ENCODE assay signal across 16 cellular contexts in genomic region chr10:132311338-132311939, GRCh38. TPM values are rescaled to one million over a fixed set of nuclear protein-coding genes. Genes with fewer than 3 reads are reported as not detected.
A peak's percentile ranks its signal among the peaks of the same experiment; 100 is the strongest.
DNase-seq lines count a peak whose midpoint lies in the region; ATAC-seq and TF ChIP-seq lines count a peak whose summit lies in the region.
"Had no signal": no experiment of that assay in that cellular context is flagged by ENCODE, and none has a peak within 500 bp of the region (broad histone marks: within the 10 kb centered on the region; RNA-seq: fewer than 3 reads in every experiment).

No MANE protein-coding gene starts in this region.

- 91% methylated on average over 15 of the region's 18 CpGs for WGBS in SK-N-SH (ENCODE audit: low lambda C conversion rate)

- POLR2A ChIA-PET in WTC11 (lab: Charles Lee), result no interaction called here
- POLR2A ChIA-PET in SK-N-SH (lab: Yijun Ruan, JAX), result no interaction called here

- no peaks in the 10 kb centered on the region for H4K20me1 ChIP-seq in SK-N-SH (ENCODE audit: insufficient read depth)

- peaks cover 13% of the 10 kb centered on the region for H3K4me1 Mint-ChIP-seq in WTC11
- no peaks in the 10 kb centered on the region for H3K4me1 Mint-ChIP-seq in activated T-helper 17 cell treated with anti-CD3 and anti-CD28 coated beads, Interleukin-2, amount 50 U/mL, for 72 hours

- ATAC-seq in WTC11, result peak; percentile 14; the same call in 1 of the 2 replicates
- ATAC-seq in HG02840 (IDR thresholded peaks at IDR 0.05; ENCODE audit: low FRiP score, unreplicated experiment), result no peak
- no peak for ATAC-seq in activated T-helper 17 cell treated with anti-CD3 and anti-CD28 coated beads, Interleukin-2, amount 50 U/mL, for 72 hours (replicated peaks)
- ATAC-seq: Panc1 had no signal

- H3K4me2 ChIP-seq in SK-N-SH, result no peak overlapping the region

- H2AFZ ChIP-seq in SK-N-SH (ENCODE audit: low read depth), result no peak overlapping the region

- no peaks in the 10 kb centered on the region for H3K9me3 ChIP-seq in SK-N-SH

- no peak overlapping the region for H3K4me3 Mint-ChIP-seq in WTC11
- H3K4me3 Mint-ChIP-seq in activated T-helper 17 cell treated with anti-CD3 and anti-CD28 coated beads, Interleukin-2, amount 50 U/mL, for 72 hours, result no peak overlapping the region
- H3K4me3 Mint-ChIP-seq: activated CD4-positive, alpha-beta T cell treated with anti-CD3 and anti-CD28 coated beads, Interleukin-2, amount 10 ng/mL, durations not matched to agents 24 days and 14 days; CD4-positive, alpha-beta memory T cell; memory B cell had no signal

- H3K36me3 Mint-ChIP-seq in WTC11, result peaks cover 5% of the 10 kb centered on the region
- H3K36me3 Mint-ChIP-seq in activated T-helper 17 cell treated with anti-CD3 and anti-CD28 coated beads, Interleukin-2, amount 50 U/mL, for 72 hours (ENCODE audit: low read depth), result no peaks in the 10 kb centered on the region

- no peak overlapping the region for H3K27ac ChIP-seq in SK-N-SH (ENCODE audit: low read depth in 2 of 2, low read length in 1 of 2)

- no peak for TF ChIP-seq RAD21 in SK-N-SH (IDR thresholded peaks at IDR 0.05; ENCODE audit: low read length)

- H3K27me3 Mint-ChIP-seq in WTC11 (ENCODE audit: low read depth), result peaks cover 47% of the 10 kb centered on the region
- no peaks in the 10 kb centered on the region for H3K27me3 Mint-ChIP-seq in activated T-helper 17 cell treated with anti-CD3 and anti-CD28 coated beads, Interleukin-2, amount 50 U/mL, for 72 hours

- H3K9ac ChIP-seq in SK-N-SH, result no peak overlapping the region

- no peak overlapping the region for H3K27ac Mint-ChIP-seq in WTC11
- H3K27ac Mint-ChIP-seq in activated T-helper 17 cell treated with anti-CD3 and anti-CD28 coated beads, Interleukin-2, amount 50 U/mL, for 72 hours, result no peak overlapping the region
- H3K27ac Mint-ChIP-seq: activated CD4-positive, alpha-beta T cell treated with anti-CD3 and anti-CD28 coated beads, Interleukin-2, amount 10 ng/mL, durations not matched to agents 24 days and 14 days; memory B cell had no signal

- H3K9me3 Mint-ChIP-seq in WTC11, result peaks cover 19% of the 10 kb centered on the region
- no peaks in the 10 kb centered on the region for H3K9me3 Mint-ChIP-seq in activated T-helper 17 cell treated with anti-CD3 and anti-CD28 coated beads, Interleukin-2, amount 50 U/mL, for 72 hours
- H3K9me3 Mint-ChIP-seq: activated CD4-positive, alpha-beta T cell treated with anti-CD3 and anti-CD28 coated beads, Interleukin-2, amount 10 ng/mL, durations not matched to agents 24 days and 14 days; CD4-positive, alpha-beta memory T cell had no signal

- no peak overlapping the region for H3K4me3 ChIP-seq in SK-N-SH (ENCODE audit: low read depth in 2 of 2, low read length in 1 of 2)

- TF ChIP-seq CTCF in WTC11 (IDR thresholded peaks at IDR 0.05) (no peak), SK-N-SH (IDR thresholded peaks at IDR 0.05) (no peak)

- no peaks in the 10 kb centered on the region for H3K9me2 ChIP-seq in SK-N-SH

- no peaks in the 10 kb centered on the region for H3K79me2 ChIP-seq in SK-N-SH (ENCODE audit: insufficient read depth)

- TF ChIP-seq EP300 in SK-N-SH (IDR thresholded peaks at IDR 0.05; ENCODE audit: borderline replicate concordance in 1 of 2, low read depth in 1 of 2, low read length in 1 of 2), result no peak

- H3K27me3 ChIP-seq in SK-N-SH (ENCODE audit: insufficient read depth), result no peaks in the 10 kb centered on the region

- no peaks in the 10 kb centered on the region for H3F3A ChIP-seq in SK-N-SH (replicated peaks; ENCODE audit: insufficient read depth)

- H3K36me3 ChIP-seq in SK-N-SH (replicated peaks in 1 of 2; ENCODE audit: control insufficient read depth in 1 of 2, insufficient read depth in 2 of 2, low read length in 1 of 2), result peaks cover 0 to 4% of the 10 kb centered on the region in 2 experiments

- peak; percentile 27 to 58 (median 28) for DNase-seq in NCI-H1417 (lab: John Stamatoyannopoulos, UW)
- no peak for DNase-seq in NCI-H1417 treated with DMSO at 0.1 percent for 48 hours (lab: John Stamatoyannopoulos, UW)
- DNase-seq in H4 (ENCODE audit: low spot score), result peak; percentile 55
- DNase-seq in WTC11 (ENCODE audit: low spot score), result no peak
- DNase-seq in mucosa of gallbladder (ENCODE audit: low spot score), result peak; percentile 66
- no peak for DNase-seq in SK-N-SH
- DNase-seq: 8988T; activated CD4-positive, alpha-beta T cell treated with anti-CD3 and anti-CD28 coated beads, Interleukin-2, amount 10 ng/mL, durations not matched to agents 24 days and 14 days; CD4-positive, alpha-beta memory T cell; Kasumi-1; nucleus accumbens; T-helper 1 cell had no signal

- CTCF ChIA-PET in WTC11 (lab: Charles Lee), result interaction anchor here (0.9 kb wide), 1 partner anchor 37 kb away, joined by 3 read pairs; no protein-coding TSS in a partner anchor
- CTCF ChIA-PET in SK-N-SH (lab: Yijun Ruan, JAX), result interaction anchor here (1.5 to 2.0 kb wide), 2 partner anchors 12 to 88 kb away, joined by 3 to 6 read pairs; no protein-coding TSS in a partner anchor

- H3K4me1 ChIP-seq in SK-N-SH (ENCODE audit: control insufficient read depth in 1 of 2, insufficient read depth in 2 of 2, low read depth in 1 of 2, low read length in 1 of 2), result peaks cover 0 to 11% of the 10 kb centered on the region in 2 experiments; a peak in 1 of 4 replicates

TF ChIP-seq in WTC11, 78 proteins besides CTCF, POLR2A, EP300 and RAD21 (continues in another document):
- no peak for TF ChIP-seq TEAD4 (CRISPR knock-in tag; IDR thresholded peaks at IDR 0.05)
- no peak for TF ChIP-seq ZNF423 (CRISPR knock-in tag; IDR thresholded peaks at IDR 0.05)

TF ChIP-seq in SK-N-SH, 30 proteins besides CTCF, POLR2A, EP300 and RAD21 (continues in another document):
- no peak for TF ChIP-seq FOSL2 (IDR thresholded peaks at IDR 0.05; ENCODE audit: borderline replicate concordance, low read depth)
- no peak for TF ChIP-seq ELF1 (IDR thresholded peaks at IDR 0.05)
- TF ChIP-seq NFIC (IDR thresholded peaks at IDR 0.05; ENCODE audit: borderline replicate concordance), result no peak
- TF ChIP-seq REST (IDR thresholded peaks at IDR 0.05; ENCODE audit: low read depth, low read length), result no peak
- no peak for TF ChIP-seq ZBTB33 (IDR thresholded peaks at IDR 0.05; ENCODE audit: borderline replicate concordance, low read depth)

RNA-seq across cellular contexts. Expression of gene STK32C, which starts 3.7 kb away (rescaled TPM):
- 13.8 and 22.2 TPM in 2 replicates for total RNA-seq in H4 (2014; rRNA removed; shearing (Covaris generic))
- total RNA-seq in WTC11 (2021) (20.7 to 23.2 TPM (median 22.2 TPM) in 3 replicates), mucosa of gallbladder (23.8 TPM)
- 27.0 and 27.8 TPM in 2 replicates for polyA plus RNA-seq in SK-N-SH (2012; rRNA removed)
- 20.1 and 23.8 TPM in 2 replicates for polyA plus RNA-seq in SK-N-SH (2012; cell fraction: cytosol; rRNA removed)
- 21.1 and 30.0 TPM in 2 replicates for polyA plus RNA-seq in SK-N-SH (2012; cell fraction: nucleus; rRNA removed)
- total RNA-seq in activated T-helper 17 cell treated with anti-CD3 and anti-CD28 coated beads, Interleukin-2, amount 50 U/mL, for 72 hours, result 10 to 100 TPM; 12.6 to 20.6 TPM

RNA-seq across cellular contexts. Expression of gene LRRC27, which starts 20.6 kb away (rescaled TPM):
- total RNA-seq in H4 (2014; rRNA removed; shearing (Covaris generic)), result 4.7 and 7.9 TPM in 2 replicates
- total RNA-seq in WTC11 (2021) (4.0 to 4.6 TPM (median 4.4 TPM) in 3 replicates), mucosa of gallbladder (12.4 TPM)
- polyA plus RNA-seq in SK-N-SH (2012; rRNA removed), result 10.0 and 11.2 TPM in 2 replicates
- polyA plus RNA-seq in SK-N-SH (2012; cell fraction: cytosol; rRNA removed), result 7.4 and 7.6 TPM in 2 replicates
- polyA plus RNA-seq in SK-N-SH (2012; cell fraction: nucleus; rRNA removed), result 44.8 and 57.8 TPM in 2 replicates
- total RNA-seq in activated T-helper 17 cell treated with anti-CD3 and anti-CD28 coated beads, Interleukin-2, amount 50 U/mL, for 72 hours, result 1 to 10 TPM; 4.5 to 6.3 TPM

Comparison
In these comparisons a context has a peak if more than half of its experiments do, and no peak if none do; other contexts are left out.
1. DNase-seq: peak in NCI-H1417 (3 of 3), H4 (single experiment) and mucosa of gallbladder (single experiment); none in NCI-H1417 treated with DMSO at 0.1 percent for 48 hours (single experiment), WTC11 (single experiment) and SK-N-SH (single experiment).